15 cellular contexts compared by ENCODE assay signal in the genomic region with DNA sequence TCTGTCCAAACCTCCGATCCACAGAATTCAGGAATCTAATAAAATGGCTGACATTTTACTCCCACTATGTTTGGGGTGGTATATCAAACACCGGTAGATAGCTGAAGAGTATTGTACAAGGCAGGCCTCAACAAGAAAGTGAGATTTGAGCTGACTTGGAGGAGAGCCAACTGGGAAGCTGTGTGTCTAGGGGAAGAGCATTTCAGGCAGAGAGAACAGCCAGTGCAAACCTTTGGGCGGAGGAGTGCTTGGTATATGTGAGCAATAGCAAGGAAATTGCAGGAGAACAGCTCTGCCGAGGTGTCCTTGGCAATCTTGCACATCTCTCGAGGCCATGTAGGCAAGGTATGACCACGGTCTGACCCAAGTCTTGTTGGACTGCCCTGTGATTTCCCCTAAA. TPM values are rescaled to one million over a fixed set of nuclear protein-coding genes. Genes with fewer than 3 reads are reported as not detected.
DNase-seq lines count a peak whose midpoint lies in the region; ATAC-seq, FAIRE-seq and TF ChIP-seq lines count a peak whose summit lies in the region.
"Had no signal": no experiment of that assay in that cellular context is flagged by ENCODE, and none has a peak within 500 bp of the region (broad histone marks: within the 10 kb centered on the region; RNA-seq: fewer than 3 reads in every experiment).

No MANE protein-coding gene starts in this region.

- no peak overlapping the region for H3K27ac Mint-ChIP-seq in neural progenitor cell
- H3K27ac Mint-ChIP-seq: stimulated activated effector memory CD8-positive, alpha-beta T cell treated with anti-CD3 and anti-CD28 coated beads, Interleukin-12 subunit alpha, Interleukin-12 subunit beta, amount 100 ng/mL, for 72 hours; T-helper 1 cell treated with Interleukin-12 subunit alpha and Interleukin-12 subunit beta and Interleukin-4 antibody, amounts not matched to agents 30 μg/mL and 1 μg/mL, for 36 hours had no signal

- no peak for TF ChIP-seq POLR2A in K562 (conservative IDR thresholded peaks at IDR 0.05)

- H3F3A ChIP-seq in neural progenitor cell (ENCODE audit: low read depth), result peaks cover 21% of the 10 kb centered on the region

- CTCF ChIA-PET in K562 (lab: Yijun Ruan, JAX; ENCODE audit: low intra/inter-chr PET ratio), result interaction anchor here (1.3 to 2.1 kb wide), 2 partner anchors 152 kb away, joined by 4 to 8 read pairs; no protein-coding TSS in a partner anchor

- no peak overlapping the region for H3K4me2 ChIP-seq in K562 (ENCODE audit: insufficient read depth, low read length)
- H3K4me2 ChIP-seq in neural progenitor cell, result no peak overlapping the region

- peaks cover 0 to 6% of the 10 kb centered on the region in 2 experiments; a peak in 2 of 5 replicates for H3K27me3 ChIP-seq in K562 (ENCODE audit: control insufficient read depth in 2 of 2, insufficient read depth in 2 of 2, low read length in 2 of 2)
- H3K27me3 ChIP-seq in neural progenitor cell, result peaks cover 46% of the 10 kb centered on the region

- peak; percentile 36 for DNase-seq in DMS153 treated with DMSO at 0.1 percent for 48 hours (lab: John Stamatoyannopoulos, UW; ENCODE audit: unreplicated experiment)
- DNase-seq in NCI-H1694 treated with DMSO at 0.1 percent for 48 hours (lab: John Stamatoyannopoulos, UW), result peak; percentile 43
- DNase-seq in K562 (ENCODE audit: extremely low read depth in 1 of 4, low spot score in 3 of 4), result peak in 1 of 4 experiments; percentile 29
- DNase-seq in neural progenitor cell (ENCODE audit: low spot score), result no peak
- no peak for DNase-seq in foreskin fibroblast
- DNase-seq in caudate nucleus (lab: John Stamatoyannopoulos, UW), result no peak
- no peak for DNase-seq in UCSD-AML1 (lab: John Stamatoyannopoulos, UW; ENCODE audit: unreplicated experiment)
- DNase-seq: activated CD8-positive, alpha-beta memory T cell treated with anti-CD3 and anti-CD28 coated beads, Interleukin-2, amount 50 U/mL, for 48 hours; activated naive CD4-positive, alpha-beta T cell treated with Interleukin-2 at 50 U/mL for 16 hours; heart right ventricle; midbrain; Right ventricle myocardium superior had no signal

- H3K9me1 ChIP-seq in K562 (ENCODE audit: control insufficient read depth, insufficient read depth, low read length), result no peaks in the 10 kb centered on the region

- H3K36me3 ChIP-seq in K562 (ENCODE audit: control insufficient read depth, insufficient read depth, low read length) (no peaks in the 10 kb centered on the region), neural progenitor cell (no peaks in the 10 kb centered on the region)
- H3K36me3 ChIP-seq: heart right ventricle had no signal

- H3K4me1 ChIP-seq in K562 (replicated peaks in 1 of 2; ENCODE audit: control insufficient read depth in 2 of 2, insufficient read depth in 2 of 2, low read length in 2 of 2) (peaks cover 18 to 24% of the 10 kb centered on the region in 2 experiments), neural progenitor cell (peaks cover 3% of the 10 kb centered on the region)

- no peaks in the 10 kb centered on the region for H3K9me3 Mint-ChIP-seq in neural progenitor cell
- H3K9me3 Mint-ChIP-seq: stimulated activated effector memory CD8-positive, alpha-beta T cell treated with anti-CD3 and anti-CD28 coated beads, Interleukin-12 subunit alpha, Interleukin-12 subunit beta, amount 100 ng/mL, for 72 hours; T-helper 1 cell treated with Interleukin-12 subunit alpha and Interleukin-12 subunit beta and Interleukin-4 antibody, amounts not matched to agents 30 μg/mL and 1 μg/mL, for 36 hours had no signal

- H3K27me3 Mint-ChIP-seq in neural progenitor cell (ENCODE audit: insufficient read depth, low read depth), result peaks cover 5% of the 10 kb centered on the region

- peak overlapping the region; percentile 49 for H3K4me3 Mint-ChIP-seq in neural progenitor cell

- H4K20me1 ChIP-seq in K562 (replicated peaks; ENCODE audit: control insufficient read depth, insufficient read depth, low read length), result no peaks in the 10 kb centered on the region
- peaks cover 10% of the 10 kb centered on the region for H4K20me1 ChIP-seq in neural progenitor cell (ENCODE audit: low read depth)

- POLR2A ChIA-PET in K562 (lab: Yijun Ruan, JAX), result interaction anchor here (1.1 kb wide), 1 partner anchor 11 kb away, joined by 3 read pairs; no protein-coding TSS in a partner anchor

- no peak for TF ChIP-seq RAD21 in K562 (CRISPR knock-in tag; conservative IDR thresholded peaks at IDR 0.05 in 1 of 2, IDR thresholded peaks at IDR 0.05 in 1 of 2)

- no peaks in the 10 kb centered on the region for H3K36me3 Mint-ChIP-seq in neural progenitor cell
- H3K36me3 Mint-ChIP-seq: stimulated activated effector memory CD8-positive, alpha-beta T cell treated with anti-CD3 and anti-CD28 coated beads, Interleukin-12 subunit alpha, Interleukin-12 subunit beta, amount 100 ng/mL, for 72 hours had no signal

- H2AFZ ChIP-seq in K562 (ENCODE audit: low read depth, low read length) (0 out of 2 replicates have a peak overlapping the region, but pooled peaks have one; percentile 7), neural progenitor cell (replicated peaks) (no peak overlapping the region)

- H3K27ac ChIP-seq in K562 (ENCODE audit: extremely low read depth, low read depth, low read length) (no peak overlapping the region), neural progenitor cell (no peak overlapping the region), caudate nucleus (ENCODE audit: low read depth, low read length) (no peak overlapping the region)
- H3K27ac ChIP-seq: C4-2B had no signal

- no TSS peak for BruUV-seq in K562 (replicated peaks; lab: Mats Ljungman, UMichigan)

- intact Hi-C loops in K562 (cut with micrococcal nuclease), result loop anchor here (5.0 kb wide), 1 partner anchor 361 kb away; a partner anchor contains a TSS

- ATAC-seq in K562, result no peak
- ATAC-seq: heart right ventricle; stimulated activated effector memory CD8-positive, alpha-beta T cell treated with anti-CD3 and anti-CD28 coated beads, Interleukin-12 subunit alpha, Interleukin-12 subunit beta, amount 100 ng/mL, for 72 hours had no signal

- H3K79me2 ChIP-seq in K562 (ENCODE audit: control insufficient read depth, insufficient read depth, low read length) (no peaks in the 10 kb centered on the region), neural progenitor cell (ENCODE audit: low read depth) (no peaks in the 10 kb centered on the region)

- H3K9me3 ChIP-seq in K562 (replicated peaks; ENCODE audit: control insufficient read depth, insufficient read depth, low read depth, low read length) (no peaks in the 10 kb centered on the region), neural progenitor cell (ENCODE audit: low read depth) (no peaks in the 10 kb centered on the region)
- H3K9me3 ChIP-seq: heart right ventricle had no signal

- no peak overlapping the region for H3K9ac ChIP-seq in K562 (ENCODE audit: insufficient read depth in 1 of 2, low read depth in 2 of 2, low read length in 2 of 2)
- no peak overlapping the region for H3K9ac ChIP-seq in neural progenitor cell

- FAIRE-seq in K562 (lab: Jason Lieb, UNC), result peak; percentile 48

- no peak overlapping the region for H3K4me3 ChIP-seq in K562
- H3K4me3 ChIP-seq in neural progenitor cell, result no peak overlapping the region
- no peak overlapping the region for H3K4me3 ChIP-seq in foreskin fibroblast (ENCODE audit: low read depth in 1 of 2, low read length in 2 of 2)

- TF ChIP-seq EP300 in K562 (IDR thresholded peaks at IDR 0.05; ENCODE audit: low read length), result no peak

- no peak for TF ChIP-seq CTCF in K562 (IDR thresholded peaks at IDR 0.05 in 2 of 3, conservative IDR thresholded peaks at IDR 0.05 in 1 of 3; ENCODE audit: insufficient read depth in 2 of 3, low read depth in 1 of 3, low read length in 3 of 3)
- no peak for TF ChIP-seq CTCF in neural progenitor cell (IDR thresholded peaks at IDR 0.05)
- no peak for TF ChIP-seq CTCF in foreskin fibroblast (IDR thresholded peaks at IDR 0.05; ENCODE audit: low read depth, low read length)

- 68% methylated on average over 6 of the region's 6 CpGs for WGBS in K562 (ENCODE audit: insufficient coverage, low coverage, missing lambda C conversion rate)

- peaks cover 15% of the 10 kb centered on the region for H3K4me1 Mint-ChIP-seq in neural progenitor cell

- in situ Hi-C loops in K562 (cut with MboI), result loop anchor here (25.0 kb wide), 1 partner anchor 341 kb away; no protein-coding TSS in a partner anchor

RNA-seq across cellular contexts. Expression of a gene that starts 1.8 kb away (rescaled TPM):
- total RNA-seq in K562 (2011; cell fraction: chromatin; rRNA removed; ENCODE audit: low replicate concordance), result 5.8 and 6.9 TPM in 2 replicates
- total RNA-seq in K562 (2011; cell fraction: nucleolus; rRNA removed), result 5.0 and 5.3 TPM in 2 replicates
- 4.0 and 4.7 TPM in 2 replicates for total RNA-seq in K562 (2011; cell fraction: nucleoplasm; rRNA removed)
- 0.82 and 1.1 TPM in 2 replicates for total RNA-seq in K562 (2014; rRNA removed)
- 0.73 and 0.83 TPM in 2 replicates for total RNA-seq in K562 (2014; rRNA removed; fragmentation: Illumina TruSeq; extraction: Trizol)
- total RNA-seq in K562 (2015; rRNA removed; fragmentation: Illumina TruSeq; extraction: Trizol), result 0.62 and 0.68 TPM in 2 replicates
- total RNA-seq in K562 (2021), result 1.1 and 1.4 TPM in 2 replicates
- 1.6 and 2.7 TPM in 2 replicates for polyA plus RNA-seq in K562 (2011; rRNA removed)
- polyA plus RNA-seq in K562 (2011; cell fraction: cytosol; rRNA removed), result 1.7 and 2.3 TPM in 2 replicates
- 2.4 and 3.4 TPM in 2 replicates for polyA plus RNA-seq in K562 (2011; cell fraction: nucleus; rRNA removed)
- 0.96 and 1.6 TPM in 2 replicates for polyA plus RNA-seq in K562 (2012)
- 0.93 and 1.2 TPM in 2 replicates for polyA plus RNA-seq in K562 (2014; fragmentation: Illumina TruSeq; extraction: Trizol)
- polyA plus RNA-seq in K562 (2014; fragmentation: Nextera tagmentation; extraction: Ambion mirVana), result under 1 TPM; 0.23 to 0.31 TPM
- 0.74 and 1.3 TPM in 2 replicates for polyA plus RNA-seq in K562 (2014; rRNA removed)
- 2.4 and 4.1 TPM in 2 replicates for polyA minus RNA-seq in K562 (2011; rRNA and poly(A)+ RNA removed)
- polyA minus RNA-seq in K562 (2011; cell fraction: cytosol; rRNA and poly(A)+ RNA removed), result 1.4 and 1.8 TPM in 2 replicates
- 1.5 and 3.2 TPM in 2 replicates for polyA minus RNA-seq in K562 (2011; cell fraction: nucleus; rRNA and poly(A)+ RNA removed)
- total RNA-seq in neural progenitor cell (ENCODE audit: low replicate concordance), result 4.6 and 6.1 TPM in 2 replicates

RNA-seq across cellular contexts. Expression of a gene that starts 12.6 kb away (rescaled TPM):
- 248 and 378 TPM in 2 replicates for total RNA-seq in K562 (2011; cell fraction: chromatin; rRNA removed; ENCODE audit: low replicate concordance)
- 149 and 174 TPM in 2 replicates for total RNA-seq in K562 (2011; cell fraction: nucleolus; rRNA removed)
- total RNA-seq in K562 (2011; cell fraction: nucleoplasm; rRNA removed), result 181 and 218 TPM in 2 replicates
- total RNA-seq in K562 (2014; rRNA removed), result 126 and 155 TPM in 2 replicates
- total RNA-seq in K562 (2014; rRNA removed; fragmentation: Illumina TruSeq; extraction: Trizol), result 97.8 and 98.2 TPM in 2 replicates
- 84.3 and 87.1 TPM in 2 replicates for total RNA-seq in K562 (2015; rRNA removed; fragmentation: Illumina TruSeq; extraction: Trizol)
- total RNA-seq in K562 (2021), result 102 and 112 TPM in 2 replicates
- polyA plus RNA-seq in K562 (2011; rRNA removed), result 67.3 and 78.2 TPM in 2 replicates
- 42.5 and 56.6 TPM in 2 replicates for polyA plus RNA-seq in K562 (2011; cell fraction: cytosol; rRNA removed)
- polyA plus RNA-seq in K562 (2011; cell fraction: nucleus; rRNA removed), result 87.3 and 96.1 TPM in 2 replicates
- 25.3 and 38.9 TPM in 2 replicates for polyA plus RNA-seq in K562 (2012)
- polyA plus RNA-seq in K562 (2014; fragmentation: Illumina TruSeq; extraction: Trizol), result 52.2 and 61.3 TPM in 2 replicates
- polyA plus RNA-seq in K562 (2014; fragmentation: Nextera tagmentation; extraction: Ambion mirVana), result 10 to 100 TPM; 14.0 to 18.9 TPM
- polyA plus RNA-seq in K562 (2014; rRNA removed), result 57.5 and 77.5 TPM in 2 replicates
- 219 and 246 TPM in 2 replicates for polyA minus RNA-seq in K562 (2011; rRNA and poly(A)+ RNA removed)
- polyA minus RNA-seq in K562 (2011; cell fraction: cytosol; rRNA and poly(A)+ RNA removed), result 81.3 and 88.9 TPM in 2 replicates
- 185 and 193 TPM in 2 replicates for polyA minus RNA-seq in K562 (2011; cell fraction: nucleus; rRNA and poly(A)+ RNA removed)
- total RNA-seq in neural progenitor cell (ENCODE audit: low replicate concordance), result 50.9 and 81.7 TPM in 2 replicates

Comparison
In these comparisons a context has a peak if more than half of its experiments do, and no peak if none do; other contexts are left out.
1. DNase-seq: peak in DMS153 treated with DMSO at 0.1 percent for 48 hours (single experiment) and NCI-H1694 treated with DMSO at 0.1 percent for 48 hours (single experiment); none in neural progenitor cell (single experiment), foreskin fibroblast (0 of 2), caudate nucleus (0 of 61) and UCSD-AML1 (single experiment).